ENCODE assay signal across 17 cellular contexts in genomic region chr10:71075759-71076472, GRCh38.
DNase-seq lines count a peak whose midpoint lies in the region; ATAC-seq and TF ChIP-seq lines count a peak whose summit lies in the region.
"Had no signal": no experiment of that assay in that cellular context is flagged by ENCODE, and none has a peak within 500 bp of the region (broad histone marks: within the 10 kb centered on the region; RNA-seq: fewer than 3 reads in every experiment).

No MANE protein-coding gene starts in this region.

- H3K27ac Mint-ChIP-seq in natural killer cell treated with Interleukin-12 subunit alpha and Interleukin-12 subunit beta and Interleukin-15 and Interleukin-18, amount 100 ng/mL, for 72 hours, result no peak overlapping the region
- H3K27ac Mint-ChIP-seq in natural killer cell, result no peak overlapping the region
- no peak overlapping the region for H3K27ac Mint-ChIP-seq in chondrocyte (ENCODE audit: unreplicated experiment)
- H3K27ac Mint-ChIP-seq: activated T-helper 17 cell treated with anti-CD3 and anti-CD28 coated beads, Interleukin-2, amount 50 U/mL, for 72 hours had no signal

- H4K91ac ChIP-seq in neuronal stem cell (ENCODE audit: low read depth, low read length, poor library complexity), result no peak overlapping the region

- H2BK120ac ChIP-seq in neuronal stem cell (ENCODE audit: low read depth, low read length), result no peak overlapping the region

- H3K4ac ChIP-seq in neuronal stem cell (ENCODE audit: low read length), result no peak overlapping the region

- no peaks in the 10 kb centered on the region for H3K9me3 ChIP-seq in neuronal stem cell (replicated peaks in 1 of 2; ENCODE audit: control insufficient read depth in 2 of 2, insufficient read depth in 1 of 2, low read depth in 1 of 2, low read length in 2 of 2)
- H3K9me3 ChIP-seq: adrenal gland, neutrophil, testis had no signal

- H3K14ac ChIP-seq in neuronal stem cell (ENCODE audit: low read length), result no peak overlapping the region

- no peak overlapping the region for H3K4me2 ChIP-seq in neuronal stem cell (ENCODE audit: insufficient read depth, low read length, poor library complexity, severe bottlenecking)

- no peak for TF ChIP-seq CTCF in natural killer cell (IDR thresholded peaks at IDR 0.05)
- no peak for TF ChIP-seq CTCF in chondrocyte (IDR thresholded peaks at IDR 0.05)

- H3K9ac ChIP-seq in neuronal stem cell (ENCODE audit: low read depth, low read length, poor library complexity), result no peak overlapping the region

- no peak overlapping the region for H2AK5ac ChIP-seq in neuronal stem cell (ENCODE audit: low read depth, low read length)

- H3K36me3 ChIP-seq in neuronal stem cell (replicated peaks in 1 of 2; ENCODE audit: control insufficient read depth in 2 of 2, insufficient read depth in 2 of 2, low read length in 2 of 2), result no peaks in the 10 kb centered on the region
- H3K36me3 ChIP-seq: adrenal gland, neutrophil had no signal

- H2BK12ac ChIP-seq in neuronal stem cell (ENCODE audit: low read length), result peak overlapping the region; percentile 23

- H3K4me3 Mint-ChIP-seq in natural killer cell treated with Interleukin-12 subunit alpha and Interleukin-12 subunit beta and Interleukin-15 and Interleukin-18, amount 100 ng/mL, for 72 hours, result no peak overlapping the region
- H3K4me3 Mint-ChIP-seq in natural killer cell, result no peak overlapping the region
- H3K4me3 Mint-ChIP-seq in chondrocyte (ENCODE audit: unreplicated experiment), result no peak overlapping the region
- H3K4me3 Mint-ChIP-seq: activated T-helper 17 cell treated with anti-CD3 and anti-CD28 coated beads, Interleukin-2, amount 50 U/mL, for 72 hours had no signal

- DNase-seq in natural killer cell treated with Interleukin-12 subunit alpha and Interleukin-12 subunit beta and Interleukin-15 and Interleukin-18, amount 100 ng/mL, for 72 hours (ENCODE audit: low spot score), result peak; percentile 56
- DNase-seq in natural killer cell (no peak), chondrocyte (ENCODE audit: low spot score) (peak; percentile 69), neuronal stem cell (ENCODE audit: low spot score) (no peak), SHP77 treated with DMSO at 0.1 percent for 48 hours (lab: John Stamatoyannopoulos, UW) (no peak)
- DNase-seq: AML-193; Kasumi-1; NCI-H1092 treated with DMSO at 0.1 percent for 48 hours; NCI-H510A treated with DMSO at 0.1 percent for 48 hours; SIG-M5; stimulated activated CD4-positive, alpha-beta T cell treated with anti-CD3 and anti-CD28 coated beads, Interleukin-15, amount 100 ng/mL, for 24 hours had no signal

- H3K27ac ChIP-seq in neuronal stem cell (replicated peaks; ENCODE audit: low read length), result no peak overlapping the region
- H3K27ac ChIP-seq: adrenal gland, neutrophil, testis had no signal

- H3K18ac ChIP-seq in neuronal stem cell (ENCODE audit: low read length), result no peak overlapping the region

- no peak overlapping the region for H3K4me3 ChIP-seq in neuronal stem cell (ENCODE audit: low read length in 2 of 2)
- H3K4me3 ChIP-seq: adrenal gland, testis had no signal

- H3K9me3 Mint-ChIP-seq in natural killer cell treated with Interleukin-12 subunit alpha and Interleukin-12 subunit beta and Interleukin-15 and Interleukin-18, amount 100 ng/mL, for 72 hours, result no peaks in the 10 kb centered on the region
- no peaks in the 10 kb centered on the region for H3K9me3 Mint-ChIP-seq in natural killer cell
- H3K9me3 Mint-ChIP-seq in chondrocyte (ENCODE audit: low read depth), result no peaks in the 10 kb centered on the region
- H3K9me3 Mint-ChIP-seq: activated T-helper 17 cell treated with anti-CD3 and anti-CD28 coated beads, Interleukin-2, amount 50 U/mL, for 72 hours had no signal

- no peak overlapping the region for H2AFZ ChIP-seq in neuronal stem cell (ENCODE audit: low read length)

- H3K27me3 ChIP-seq in neuronal stem cell (ENCODE audit: control insufficient read depth in 3 of 3, insufficient read depth in 3 of 3, low read depth in 1 of 3, low read length in 3 of 3), result peaks cover 0 to 29% (median 0%) of the 10 kb centered on the region in 3 experiments
- H3K27me3 ChIP-seq: adrenal gland, neutrophil, testis had no signal

- H4K8ac ChIP-seq in neuronal stem cell (ENCODE audit: low read depth, low read length), result no peak overlapping the region

- H3K23ac ChIP-seq in neuronal stem cell (ENCODE audit: low read depth, low read length, poor library complexity), result no peak overlapping the region

- H3K36me3 Mint-ChIP-seq in natural killer cell treated with Interleukin-12 subunit alpha and Interleukin-12 subunit beta and Interleukin-15 and Interleukin-18, amount 100 ng/mL, for 72 hours, result no peaks in the 10 kb centered on the region
- H3K36me3 Mint-ChIP-seq in natural killer cell (no peaks in the 10 kb centered on the region), chondrocyte (ENCODE audit: low read depth) (peaks cover 4% of the 10 kb centered on the region)

- WGBS in neuronal stem cell (ENCODE audit: extremely low coverage in 2 of 2, insufficient read length in 2 of 2, insufficient replicate concordance in 1 of 2), 2 donors, result no CpG with 5 or more reads among the region's 15 CpGs

- H3K79me1 ChIP-seq in neuronal stem cell (ENCODE audit: low read depth, low read length), result no peaks in the 10 kb centered on the region

- ATAC-seq in natural killer cell treated with Interleukin-12 subunit alpha and Interleukin-12 subunit beta and Interleukin-15 and Interleukin-18, amount 100 ng/mL, for 72 hours, result no peak
- ATAC-seq in natural killer cell, result no peak
- ATAC-seq in GM18870 (IDR thresholded peaks at IDR 0.05; ENCODE audit: unreplicated experiment), result no peak
- ATAC-seq in GM18858 (IDR thresholded peaks at IDR 0.05; ENCODE audit: unreplicated experiment), result no peak
- ATAC-seq: activated T-helper 17 cell treated with anti-CD3 and anti-CD28 coated beads, Interleukin-2, amount 50 U/mL, for 72 hours had no signal

- H3K4me1 ChIP-seq in neuronal stem cell (ENCODE audit: control insufficient read depth in 2 of 2, insufficient read depth in 1 of 2, low read depth in 1 of 2, low read length in 2 of 2), result peaks cover 0 to 40% of the 10 kb centered on the region in 2 donors
- H3K4me1 ChIP-seq: adrenal gland, testis had no signal

- no peak overlapping the region for H2BK5ac ChIP-seq in neuronal stem cell (ENCODE audit: low read length)

- H2BK15ac ChIP-seq in neuronal stem cell (ENCODE audit: low read length), result peak overlapping the region; percentile 42

- H3K27me3 Mint-ChIP-seq in natural killer cell treated with Interleukin-12 subunit alpha and Interleukin-12 subunit beta and Interleukin-15 and Interleukin-18, amount 100 ng/mL, for 72 hours, result peaks cover 9% of the 10 kb centered on the region in 2 donors
- H3K27me3 Mint-ChIP-seq in natural killer cell (ENCODE audit: low read depth in 2 of 2), result peaks cover 0 to 9% of the 10 kb centered on the region in 2 donors
- peaks cover 51% of the 10 kb centered on the region for H3K27me3 Mint-ChIP-seq in chondrocyte (ENCODE audit: low read depth)
- H3K27me3 Mint-ChIP-seq: activated T-helper 17 cell treated with anti-CD3 and anti-CD28 coated beads, Interleukin-2, amount 50 U/mL, for 72 hours had no signal

- intact Hi-C loops in natural killer cell (cut with micrococcal nuclease), result no loop called here

- H3K4me1 Mint-ChIP-seq in natural killer cell treated with Interleukin-12 subunit alpha and Interleukin-12 subunit beta and Interleukin-15 and Interleukin-18, amount 100 ng/mL, for 72 hours (ENCODE audit: low read depth in 2 of 2), result no peaks in the 10 kb centered on the region
- H3K4me1 Mint-ChIP-seq in natural killer cell, result no peaks in the 10 kb centered on the region
- H3K4me1 Mint-ChIP-seq in chondrocyte (ENCODE audit: low read depth), result no peaks in the 10 kb centered on the region
- H3K4me1 Mint-ChIP-seq: activated T-helper 17 cell treated with anti-CD3 and anti-CD28 coated beads, Interleukin-2, amount 50 U/mL, for 72 hours had no signal

Comparison
In these comparisons a context has a peak if more than half of its experiments do, and no peak if none do; other contexts are left out.
1. DNase-seq: peak in natural killer cell treated with Interleukin-12 subunit alpha and Interleukin-12 subunit beta and Interleukin-15 and Interleukin-18, amount 100 ng/mL, for 72 hours (single experiment) and chondrocyte (single experiment); none in natural killer cell (single experiment), neuronal stem cell (single experiment) and SHP77 treated with DMSO at 0.1 percent for 48 hours (single experiment).